Comparison of ENCODE assay signal across 1 cellular context in genomic region chr3:194486540-194487288, GRCh38.
TF ChIP-seq lines count a peak whose summit lies in the region.

Gene ATP13A3 (minus strand): TSS chr3:194487002. CDS start chr3:194462190, 24,812 bp downstream.

TF ChIP-seq in HEK293, 187 proteins besides CTCF, POLR2A, EP300 and RAD21 (continued from another document and continues in another):
- TF ChIP-seq PRDM10 (tag by site-specific recombination; IDR thresholded peaks at IDR 0.05) (peak; percentile 28; the same call in 1 of the 2 replicates), ZNF350 (tag by site-specific recombination; IDR thresholded peaks at IDR 0.05) (no peak), ZFP69B (tag by site-specific recombination; IDR thresholded peaks at IDR 0.05) (no peak), ZBTB6 (tag by site-specific recombination; IDR thresholded peaks at IDR 0.05) (no peak), HIC1 (tag by site-specific recombination; IDR thresholded peaks at IDR 0.05) (peak; percentile 56; the same call in 1 of the 2 replicates), ZNF580 (tag by site-specific recombination; IDR thresholded peaks at IDR 0.05) (no peak), ZNF280D (tag by site-specific recombination; IDR thresholded peaks at IDR 0.05) (no peak), ZNF19 (tag by site-specific recombination; IDR thresholded peaks at IDR 0.05; ENCODE audit: low read depth) (no peak), ZNF621 (tag by site-specific recombination; IDR thresholded peaks at IDR 0.05) (no peak), ZNF292 (tag by site-specific recombination; IDR thresholded peaks at IDR 0.05; ENCODE audit: borderline replicate concordance, low read depth) (no peak), ZNF501 (tag by site-specific recombination; IDR thresholded peaks at IDR 0.05) (no peak), ZBTB1 (tag by site-specific recombination; IDR thresholded peaks at IDR 0.05) (peak; percentile 65; the same call in 1 of the 2 replicates), ZNF791 (tag by site-specific recombination; IDR thresholded peaks at IDR 0.05) (no peak), ZNF175 (tag by site-specific recombination; IDR thresholded peaks at IDR 0.05) (no peak), ZNF768 (tag by site-specific recombination; IDR thresholded peaks at IDR 0.05) (no peak), ZNF155 (tag by site-specific recombination; IDR thresholded peaks at IDR 0.05) (no peak), ZBTB26 (tag by site-specific recombination; optimal IDR thresholded peaks at IDR 0.05) (peak; percentile 83), ZIC2 (tag by site-specific recombination; IDR thresholded peaks at IDR 0.05) (peak; percentile 83), ZBTB17 (tag by site-specific recombination; IDR thresholded peaks at IDR 0.05) (no peak; the same call in 1 of the 2 replicates), ZBTB10 (tag by site-specific recombination; IDR thresholded peaks at IDR 0.05) (no peak), KLF1 (tag by site-specific recombination; IDR thresholded peaks at IDR 0.05) (0 out of 2 replicates have a peak, but pooled peaks have one; percentile 50), KLF7 (tag by site-specific recombination; IDR thresholded peaks at IDR 0.05; ENCODE audit: borderline replicate concordance) (no peak), ZNF24 (tag by site-specific recombination; IDR thresholded peaks at IDR 0.05) (no peak), AEBP2 (tag by site-specific recombination; IDR thresholded peaks at IDR 0.05; ENCODE audit: borderline replicate concordance) (no peak), GLIS1 (tag by site-specific recombination; IDR thresholded peaks at IDR 0.05) (peak; percentile 45), ZNF510 (tag by site-specific recombination; IDR thresholded peaks at IDR 0.05; ENCODE audit: insufficient replicate concordance) (no peak), ZNF596 (tag by site-specific recombination; IDR thresholded peaks at IDR 0.05) (no peak), ZNF677 (tag by site-specific recombination; IDR thresholded peaks at IDR 0.05) (no peak), HOXC10 (CRISPR knock-in tag; IDR thresholded peaks at IDR 0.05) (no peak), ZNF473 (tag by site-specific recombination; IDR thresholded peaks at IDR 0.05) (no peak), SETDB1 (IDR thresholded peaks at IDR 0.05; ENCODE audit: insufficient read length, low read length) (no peak), ZNF362 (tag by site-specific recombination; IDR thresholded peaks at IDR 0.05) (no peak), EGR2 (tag by site-specific recombination; IDR thresholded peaks at IDR 0.05; ENCODE audit: low read depth) (no peak; the same call in none of the 2 replicates), PRDM4 (tag by site-specific recombination; IDR thresholded peaks at IDR 0.05) (no peak), ZNF600 (tag by site-specific recombination; IDR thresholded peaks at IDR 0.05) (no peak), ZNF639 (tag by site-specific recombination; IDR thresholded peaks at IDR 0.05) (no peak)
